Comparison of ENCODE assay signal across 10 cellular contexts in the genomic region with DNA sequence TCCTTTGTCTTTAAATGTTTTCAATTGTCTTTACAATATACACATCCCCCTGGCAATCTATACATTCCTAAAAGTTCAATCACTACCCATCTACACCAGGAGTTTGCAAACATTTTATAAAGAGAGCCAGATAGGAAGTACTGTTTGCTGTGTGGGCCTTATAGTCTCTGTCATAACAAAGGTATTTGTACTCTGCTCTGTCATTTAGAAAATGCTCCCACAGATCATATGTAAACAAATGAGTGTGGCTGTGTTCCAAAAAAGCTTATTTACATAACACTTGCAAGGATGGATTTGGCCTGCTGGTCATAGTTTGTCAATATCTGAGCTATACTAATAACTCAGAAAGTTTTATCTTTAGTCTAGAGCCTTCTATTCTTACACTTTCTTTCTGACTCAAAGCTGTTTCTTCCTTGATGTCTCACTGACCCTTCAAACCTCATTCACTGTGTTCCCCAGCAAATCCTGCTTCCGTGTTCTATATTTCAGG.
DNase-seq lines count a peak whose midpoint lies in the region; ATAC-seq and TF ChIP-seq lines count a peak whose summit lies in the region.
"Had no signal": no experiment of that assay in that cellular context is flagged by ENCODE, and none has a peak within 500 bp of the region (broad histone marks: within the 10 kb centered on the region; RNA-seq: fewer than 3 reads in every experiment).

No MANE protein-coding gene starts in this region.

- H3K4me2 ChIP-seq in fibroblast of lung (ENCODE audit: extremely low read depth, insufficient read depth, low read length) = no peak overlapping the region

- in situ Hi-C loops in transverse colon (cut with MboI; ENCODE audit: low pct_ligation_motif_present in 1 of 4, low pct_unique_long_range_greater_than_20kb in 1 of 4, low sequenced_read_pairs in 3 of 4) = no loop called here

- no peak for TF ChIP-seq POLR2A in transverse colon (IDR thresholded peaks at IDR 0.05)

- H3K4me3 ChIP-seq in fibroblast of lung (replicated peaks in 1 of 4; ENCODE audit: control extremely low read depth in 1 of 4, insufficient read depth in 1 of 4, low read depth in 3 of 4, low read length in 4 of 4) (no peak overlapping the region), transverse colon (no peak overlapping the region), left ventricle myocardium inferior (no peak overlapping the region)
- H3K4me3 ChIP-seq: sigmoid colon had no signal

- H3K27me3 ChIP-seq in fibroblast of lung (ENCODE audit: control insufficient read depth, insufficient read depth, low read length) (no peaks in the 10 kb centered on the region), transverse colon (no peaks in the 10 kb centered on the region), left ventricle myocardium inferior (ENCODE audit: low read depth) (no peaks in the 10 kb centered on the region)
- H3K27me3 ChIP-seq: sigmoid colon had no signal

- H4K20me1 ChIP-seq in fibroblast of lung (ENCODE audit: control insufficient read depth, extremely low read depth, insufficient read depth, low read length) = no peaks in the 10 kb centered on the region

- H3K79me2 ChIP-seq in fibroblast of lung (ENCODE audit: control insufficient read depth, insufficient read depth, low read length) = no peaks in the 10 kb centered on the region

- H3K4me1 ChIP-seq in fibroblast of lung (ENCODE audit: control insufficient read depth, extremely low read depth, insufficient read depth, low read length) (no peaks in the 10 kb centered on the region), transverse colon (peaks cover 0 to 6% (median 2%) of the 10 kb centered on the region in 4 donors), left ventricle myocardium inferior (no peaks in the 10 kb centered on the region)

- H2AFZ ChIP-seq in fibroblast of lung (ENCODE audit: low read length) = no peak overlapping the region

- no peak for TF ChIP-seq EP300 in transverse colon (IDR thresholded peaks at IDR 0.05; ENCODE audit: low read depth)

- peak; percentile 81 for ATAC-seq in GM21786 (IDR thresholded peaks at IDR 0.05; ENCODE audit: unreplicated experiment)
- ATAC-seq: activated CD8-positive, alpha-beta T cell treated with anti-CD3 and anti-CD28 coated beads, Interleukin-2, amount 10 ng/mL, durations not matched to agents 7 days and 5 days had no signal

- TF ChIP-seq CTCF in fibroblast of lung (conservative IDR thresholded peaks at IDR 0.05 in 1 of 2, IDR thresholded peaks at IDR 0.05 in 1 of 2; ENCODE audit: low read depth in 1 of 2, low read length in 2 of 2) (no peak), transverse colon (IDR thresholded peaks at IDR 0.05) (no peak), left ventricle myocardium inferior (IDR thresholded peaks at IDR 0.05; ENCODE audit: borderline replicate concordance) (no peak)

- H3K27ac ChIP-seq in fibroblast of lung (ENCODE audit: insufficient read depth, low read length) (no peak overlapping the region), caudate nucleus (ENCODE audit: low read depth, low read length) (no peak overlapping the region), transverse colon (no peak overlapping the region), left ventricle myocardium inferior (replicated peaks) (no peak overlapping the region)
- H3K27ac ChIP-seq: sigmoid colon had no signal

- intact Hi-C loops in transverse colon (cut with DNase I; ENCODE audit: low total_unique reads) (no loop called here), left ventricle myocardium inferior (cut with micrococcal nuclease) (no loop called here)

- H3K9ac ChIP-seq in fibroblast of lung (ENCODE audit: insufficient read depth, low read length) = no peak overlapping the region

- 46 to 57% methylated on average over 1 of the region's 1 CpG for WGBS in transverse colon (ENCODE audit: low coverage in 1 of 2), 2 donors

- H3K36me3 ChIP-seq in fibroblast of lung (ENCODE audit: control insufficient read depth, insufficient read depth, low read length) = no peaks in the 10 kb centered on the region
- H3K36me3 ChIP-seq in transverse colon = no peaks in the 10 kb centered on the region
- no peaks in the 10 kb centered on the region for H3K36me3 ChIP-seq in left ventricle myocardium inferior
- H3K36me3 ChIP-seq: sigmoid colon had no signal

- peak; percentile 2 for DNase-seq in GM03348 (ENCODE audit: low spot score)
- peak; percentile 59 for DNase-seq in HS-27A (ENCODE audit: low read depth)
- DNase-seq in fibroblast of lung (ENCODE audit: low read depth in 2 of 2) = peak; percentile 25 to 77
- no peak for DNase-seq in stimulated activated CD8-positive, alpha-beta memory T cell treated with anti-CD3 and anti-CD28 coated beads, Interleukin-4, amount 100 ng/mL, for 48 hours
- no peak for DNase-seq in caudate nucleus (lab: John Stamatoyannopoulos, UW)
- DNase-seq in transverse colon = no peak
- DNase-seq in left ventricle myocardium inferior = no peak
- DNase-seq: activated CD8-positive, alpha-beta T cell treated with anti-CD3 and anti-CD28 coated beads, Interleukin-2, amount 10 ng/mL, durations not matched to agents 7 days and 5 days; sigmoid colon had no signal

- no peaks in the 10 kb centered on the region for H3K9me3 ChIP-seq in fibroblast of lung (ENCODE audit: control insufficient read depth, insufficient read depth, low read depth, low read length)
- no peaks in the 10 kb centered on the region for H3K9me3 ChIP-seq in transverse colon
- H3K9me3 ChIP-seq in left ventricle myocardium inferior (replicated peaks) = no peaks in the 10 kb centered on the region
- H3K9me3 ChIP-seq: sigmoid colon had no signal

Comparison
In these comparisons a context has a peak if more than half of its experiments do, and no peak if none do; other contexts are left out.
1. DNase-seq: peak in GM03348 (single experiment), HS-27A (single experiment) and fibroblast of lung (2 of 2); none in stimulated activated CD8-positive, alpha-beta memory T cell treated with anti-CD3 and anti-CD28 coated beads, Interleukin-4, amount 100 ng/mL, for 48 hours (single experiment), caudate nucleus (0 of 61), transverse colon (single experiment) and left ventricle myocardium inferior (single experiment).